In genomic region chr11:104694259-104695070, GRCh38 we compare ENCODE assay signal across 13 cellular contexts.
DNase-seq lines count a peak whose midpoint lies in the region; ATAC-seq, FAIRE-seq and TF ChIP-seq lines count a peak whose summit lies in the region.
"Had no signal": no experiment of that assay in that cellular context is flagged by ENCODE, and none has a peak within 500 bp of the region (broad histone marks: within the 10 kb centered on the region; RNA-seq: fewer than 3 reads in every experiment).

No MANE protein-coding gene starts in this region.

- H3K36me3 Mint-ChIP-seq in Calu3 (ENCODE audit: insufficient read depth, unreplicated experiment) (no peaks in the 10 kb centered on the region), mesothelial cell of epicardium (peaks cover 3% of the 10 kb centered on the region)

- H3K27me3 Mint-ChIP-seq in Calu3 (ENCODE audit: unreplicated experiment) (no peaks in the 10 kb centered on the region), mesothelial cell of epicardium (ENCODE audit: low read depth) (no peaks in the 10 kb centered on the region)
- H3K27me3 Mint-ChIP-seq: activated B cell treated with CpG ODN at 0.5 μM for 24 hours had no signal

- H3K4me3 Mint-ChIP-seq in Calu3 (ENCODE audit: low read depth, unreplicated experiment) (no peak overlapping the region), mesothelial cell of epicardium (no peak overlapping the region)
- H3K4me3 Mint-ChIP-seq: activated B cell treated with CpG ODN at 0.5 μM for 24 hours, neural crest cell had no signal

- DNase-seq in Calu3 = no peak
- peak; percentile 24 for DNase-seq in NB4 (ENCODE audit: low read depth)
- DNase-seq in bronchial epithelial cell (ENCODE audit: low read depth) = peak; percentile 57
- DNase-seq in mesothelial cell of epicardium (ENCODE audit: low spot score in 2 of 2, unreplicated experiment in 2 of 2) = no peak
- no peak for DNase-seq in NCI-H526 treated with DMSO at 0.1 percent for 48 hours (lab: John Stamatoyannopoulos, UW)
- DNase-seq in germinal center (ENCODE audit: low spot score) = no peak
- no peak for DNase-seq in NCI-H2081 (lab: John Stamatoyannopoulos, UW)
- DNase-seq: activated B cell treated with CpG ODN at 0.5 μM for 24 hours; activated gamma-delta T cell; stimulated activated CD4-positive, alpha-beta T cell treated with anti-CD3 and anti-CD28 coated beads, Interleukin-1b, Interleukin-23, amount 100 ng/mL, for 48 hours had no signal

- no peaks in the 10 kb centered on the region for H3K27me3 ChIP-seq in bronchial epithelial cell (ENCODE audit: control insufficient read depth, insufficient read depth, low read length)
- H3K27me3 ChIP-seq: suprapubic skin had no signal

- intact Hi-C loops in Calu3 (cut with micrococcal nuclease; ENCODE audit: unreplicated experiment) = no loop called here

- no peak for ATAC-seq in HG02610 (IDR thresholded peaks at IDR 0.05; ENCODE audit: unreplicated experiment)

- no peak for TF ChIP-seq POLR2A in NB4 (IDR thresholded peaks at IDR 0.05; ENCODE audit: extremely low read depth, insufficient read length)

- no peak overlapping the region for H3K27ac Mint-ChIP-seq in Calu3 (ENCODE audit: unreplicated experiment)
- peak overlapping the region; percentile 45 for H3K27ac Mint-ChIP-seq in mesothelial cell of epicardium
- H3K27ac Mint-ChIP-seq: activated B cell treated with CpG ODN at 0.5 μM for 24 hours had no signal

- H3K4me1 Mint-ChIP-seq in Calu3 (ENCODE audit: low read depth, unreplicated experiment) (peaks cover 10% of the 10 kb centered on the region), mesothelial cell of epicardium (peaks cover 31% of the 10 kb centered on the region)
- H3K4me1 Mint-ChIP-seq: activated B cell treated with CpG ODN at 0.5 μM for 24 hours had no signal

- H3K9me3 Mint-ChIP-seq in Calu3 (ENCODE audit: low read depth, unreplicated experiment) (no peaks in the 10 kb centered on the region), mesothelial cell of epicardium (peaks cover 17% of the 10 kb centered on the region)

- no peaks in the 10 kb centered on the region for H3K36me3 ChIP-seq in bronchial epithelial cell (ENCODE audit: control insufficient read depth, insufficient read depth, low read length)
- H3K36me3 ChIP-seq: suprapubic skin had no signal

- CTCF ChIA-PET in Calu3 (lab: Charles Lee) = no interaction called here

- H3K4me3 ChIP-seq in NB4 (ENCODE audit: low read depth, low read length) (no peak overlapping the region), bronchial epithelial cell (ENCODE audit: low read depth, low read length) (no peak overlapping the region)
- H3K4me3 ChIP-seq: suprapubic skin had no signal

- no peak for TF ChIP-seq CTCF in Calu3 (IDR thresholded peaks at IDR 0.05; ENCODE audit: unreplicated experiment)
- no peak for TF ChIP-seq CTCF in NB4 (IDR thresholded peaks at IDR 0.05; ENCODE audit: low read depth, low read length)
- no peak for TF ChIP-seq CTCF in bronchial epithelial cell (IDR thresholded peaks at IDR 0.05; ENCODE audit: insufficient read depth, low read length, severe bottlenecking)
- no peak for TF ChIP-seq CTCF in mesothelial cell of epicardium (IDR thresholded peaks at IDR 0.05; ENCODE audit: unreplicated experiment)

- no peak for FAIRE-seq in bronchial epithelial cell (lab: Jason Lieb, UNC)

- BruUV-seq in Calu3 (replicated peaks; lab: Mats Ljungman, UMichigan) = TSS peak; percentile 77

Comparison
In these comparisons a context has a peak if more than half of its experiments do, and no peak if none do; other contexts are left out.
1. DNase-seq: peak in NB4 (single experiment) and bronchial epithelial cell (single experiment); none in Calu3 (single experiment), mesothelial cell of epicardium (0 of 2), NCI-H526 treated with DMSO at 0.1 percent for 48 hours (single experiment), germinal center (single experiment) and NCI-H2081 (0 of 2).